ENCODE assay signal across 8 cellular contexts in the genomic region with DNA sequence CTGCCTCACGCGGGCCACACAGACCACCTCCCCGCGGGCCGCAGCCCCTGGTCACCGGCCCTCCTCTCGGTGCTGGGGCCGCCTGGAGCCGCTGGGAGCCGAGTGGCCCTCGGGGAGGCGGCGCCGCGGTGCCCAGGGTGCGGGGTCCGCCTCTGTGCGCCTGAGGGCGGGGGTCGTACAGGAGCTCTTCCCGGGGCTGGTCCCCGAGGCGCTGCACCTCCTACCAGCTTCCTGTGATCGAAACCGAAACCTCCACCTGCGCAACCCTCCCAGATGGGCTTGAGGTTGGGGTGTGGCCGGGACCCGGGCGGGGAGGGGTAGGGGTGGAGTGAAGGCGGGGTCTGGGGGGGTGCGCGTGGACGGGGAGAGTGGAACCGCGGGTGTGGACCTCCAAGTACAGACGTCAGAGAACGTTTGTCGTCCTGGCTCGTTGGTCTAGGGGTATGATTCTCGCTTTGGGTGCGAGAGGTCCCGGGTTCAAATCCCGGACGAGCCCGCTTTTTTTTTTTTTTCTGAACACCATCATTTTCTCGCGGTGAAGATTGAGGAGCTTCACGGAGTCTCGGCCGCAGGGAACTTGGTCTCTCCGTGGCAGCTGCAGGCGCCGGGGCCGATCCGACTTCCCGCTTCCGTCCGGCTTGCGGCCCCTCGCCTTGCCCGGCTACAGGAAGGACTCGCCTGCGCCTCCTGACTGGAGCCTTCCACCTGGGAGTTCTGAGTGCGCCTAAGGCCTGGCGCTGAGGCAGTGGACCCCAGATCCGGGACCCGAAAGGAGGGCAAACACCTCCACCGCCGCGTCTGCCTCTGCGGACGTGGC. TPM values are rescaled to one million over a fixed set of nuclear protein-coding genes. Genes with fewer than 3 reads are reported as not detected.
DNase-seq lines count a peak whose midpoint lies in the region; ATAC-seq and TF ChIP-seq lines count a peak whose summit lies in the region.

No MANE protein-coding gene starts in this region.

- no peaks in the 10 kb centered on the region for H3K27me3 ChIP-seq in CD4-positive, alpha-beta T cell (ENCODE audit: control insufficient read depth, insufficient read depth, low read length)
- H3K27me3 ChIP-seq in MM.1S (replicated peaks; ENCODE audit: insufficient read depth, low read length) (peaks cover 16% of the 10 kb centered on the region), aorta (ENCODE audit: control insufficient read depth in 1 of 2, insufficient read depth in 2 of 2, low read length in 1 of 2) (no peaks in the 10 kb centered on the region)

- POLR2A ChIA-PET in CD4-positive, alpha-beta T cell (lab: Charles Lee): interaction anchor here (0.6 to 4.8 kb wide), 30 partner anchors 10 to 1548 kb away, joined by 3 to 57 read pairs (median 4); a partner anchor contains a TSS

- DNase-seq in CD4-positive, alpha-beta T cell: peak; percentile 92 to 98 (median 93)
- DNase-seq in MM.1S (peak; percentile 86), amniotic stem cell (lab: John Stamatoyannopoulos, UW) (peak; percentile 89), left ventricle myocardium superior (peak; percentile 87), putamen (ENCODE audit: low spot score) (peak; percentile 44), aorta (peak; percentile 91 to 95)

- H3K36me3 ChIP-seq in MM.1S (replicated peaks; ENCODE audit: insufficient read depth, low read length): no peaks in the 10 kb centered on the region
- no peaks in the 10 kb centered on the region for H3K36me3 ChIP-seq in aorta (ENCODE audit: control insufficient read depth in 1 of 2, insufficient read depth in 2 of 2, low read length in 1 of 2)

- H4K20me1 ChIP-seq in MM.1S (ENCODE audit: insufficient read depth, low read length): no peaks in the 10 kb centered on the region

- peaks cover 27% of the 10 kb centered on the region for H3K36me3 Mint-ChIP-seq in CD4-positive, alpha-beta T cell (ENCODE audit: low read depth)
- peaks cover 4% of the 10 kb centered on the region for H3K36me3 Mint-ChIP-seq in T-helper 1 cell treated with Interleukin-12 subunit alpha and Interleukin-12 subunit beta and Interleukin-4 antibody, amounts not matched to agents 30 μg/mL and 1 μg/mL, for 36 hours (ENCODE audit: low read depth)

- H3K4me3 ChIP-seq in MM.1S (ENCODE audit: low read length) (peak overlapping the region; percentile 97), aorta (ENCODE audit: low read length in 2 of 2) (peak overlapping the region; percentile 50 to 87)

- peaks cover 19% of the 10 kb centered on the region for H3K9me3 ChIP-seq in CD4-positive, alpha-beta T cell (ENCODE audit: control insufficient read depth, low read length)
- no peaks in the 10 kb centered on the region for H3K9me3 ChIP-seq in MM.1S (replicated peaks; ENCODE audit: insufficient read depth, low read length)
- no peaks in the 10 kb centered on the region for H3K9me3 ChIP-seq in aorta (ENCODE audit: control insufficient read depth, low read length)

- H3K4me1 ChIP-seq in MM.1S (ENCODE audit: low read length): peaks cover 15% of the 10 kb centered on the region
- H3K4me1 ChIP-seq in aorta (ENCODE audit: control insufficient read depth in 1 of 2, insufficient read depth in 2 of 2, low read length in 2 of 2): no peaks in the 10 kb centered on the region

- H3K4me3 Mint-ChIP-seq in CD4-positive, alpha-beta T cell: peak overlapping the region; percentile 97
- peak overlapping the region; percentile 90 for H3K4me3 Mint-ChIP-seq in T-helper 1 cell treated with Interleukin-12 subunit alpha and Interleukin-12 subunit beta and Interleukin-4 antibody, amounts not matched to agents 30 μg/mL and 1 μg/mL, for 36 hours

- peaks cover 4% of the 10 kb centered on the region for H3K9me3 Mint-ChIP-seq in CD4-positive, alpha-beta T cell
- no peaks in the 10 kb centered on the region for H3K9me3 Mint-ChIP-seq in T-helper 1 cell treated with Interleukin-12 subunit alpha and Interleukin-12 subunit beta and Interleukin-4 antibody, amounts not matched to agents 30 μg/mL and 1 μg/mL, for 36 hours

- no peaks in the 10 kb centered on the region for H3K9me2 ChIP-seq in MM.1S (replicated peaks; ENCODE audit: insufficient read depth, low read length)

- H2AFZ ChIP-seq in MM.1S (ENCODE audit: low read length): peak overlapping the region; percentile 93

- peak overlapping the region; percentile 99 for H3K4me2 ChIP-seq in MM.1S (ENCODE audit: low read depth, low read length)

- H3K79me2 ChIP-seq in MM.1S (ENCODE audit: low read length): no peaks in the 10 kb centered on the region

- peak; percentile 89 for ATAC-seq in CD4-positive, alpha-beta T cell (ENCODE audit: poor library complexity)
- peak; percentile 51 for ATAC-seq in GM21515 (IDR thresholded peaks at IDR 0.05; ENCODE audit: unreplicated experiment)
- peak; percentile 92 for ATAC-seq in left ventricle myocardium superior
- ATAC-seq in aorta (ENCODE audit: low FRiP score): peak; percentile 93

- 1% methylated on average over 57 to 72 of the region's 72 CpGs for WGBS in aorta, 2 donors

- no peak for TF ChIP-seq CTCF in CD4-positive, alpha-beta T cell (IDR thresholded peaks at IDR 0.05)
- TF ChIP-seq CTCF in MM.1S (IDR thresholded peaks at IDR 0.05; ENCODE audit: low read length): no peak

- H3K4me1 Mint-ChIP-seq in CD4-positive, alpha-beta T cell (ENCODE audit: low read depth): peaks cover 18% of the 10 kb centered on the region
- peaks cover 26% of the 10 kb centered on the region for H3K4me1 Mint-ChIP-seq in T-helper 1 cell treated with Interleukin-12 subunit alpha and Interleukin-12 subunit beta and Interleukin-4 antibody, amounts not matched to agents 30 μg/mL and 1 μg/mL, for 36 hours (ENCODE audit: low read depth)

- intact Hi-C loops in CD4-positive, alpha-beta T cell (cut with DNase I, micrococcal nuclease): loop anchor here (1.0 to 10.0 kb wide), 4 partner anchors 8 to 286 kb away; a partner anchor contains a TSS
- intact Hi-C loops in left ventricle myocardium superior (cut with micrococcal nuclease) (no loop called here), aorta (cut with DNase I) (no loop called here)

- H3K27me3 Mint-ChIP-seq in CD4-positive, alpha-beta T cell: peaks cover 7% of the 10 kb centered on the region
- H3K27me3 Mint-ChIP-seq in T-helper 1 cell treated with Interleukin-12 subunit alpha and Interleukin-12 subunit beta and Interleukin-4 antibody, amounts not matched to agents 30 μg/mL and 1 μg/mL, for 36 hours (ENCODE audit: low read depth): peaks cover 17% of the 10 kb centered on the region

- CTCF ChIA-PET in CD4-positive, alpha-beta T cell (lab: Charles Lee): interaction anchor here (0.9 to 2.5 kb wide), 5 partner anchors 9 to 299 kb away, joined by 3 to 15 read pairs (median 3); no protein-coding TSS in a partner anchor

- H3K9ac ChIP-seq in MM.1S (ENCODE audit: low read length): peak overlapping the region; percentile 95

- H3K27ac ChIP-seq in CD4-positive, alpha-beta T cell (ENCODE audit: low read depth, low read length): peak overlapping the region; percentile 39
- peak overlapping the region; percentile 82 for H3K27ac ChIP-seq in MM.1S (ENCODE audit: low read length)
- H3K27ac ChIP-seq in aorta (ENCODE audit: low read depth in 1 of 2, low read length in 2 of 2): peak overlapping the region in 1 of 2 donors; percentile 86

- H3F3A ChIP-seq in MM.1S (ENCODE audit: insufficient read depth, low read length): peaks cover 28% of the 10 kb centered on the region

- peak overlapping the region; percentile 97 for H3K27ac Mint-ChIP-seq in CD4-positive, alpha-beta T cell
- H3K27ac Mint-ChIP-seq in T-helper 1 cell treated with Interleukin-12 subunit alpha and Interleukin-12 subunit beta and Interleukin-4 antibody, amounts not matched to agents 30 μg/mL and 1 μg/mL, for 36 hours: peak overlapping the region; percentile 91

RNA-seq across cellular contexts. Expression of a gene that starts 23.9 kb away (rescaled TPM):
- total RNA-seq in CD4-positive, alpha-beta T cell: 1 to 10 TPM; 1.6 to 2.2 TPM
- 7.1 TPM for total RNA-seq in left ventricle myocardium superior
- 1 to 10 TPM; 8.0 to 8.6 TPM for total RNA-seq in aorta
- 1 to 10 TPM; 2.3 to 5.6 TPM for polyA plus RNA-seq in aorta

RNA-seq across cellular contexts. Expression of a gene that starts 29.3 kb away (rescaled TPM):
- not detected for total RNA-seq in CD4-positive, alpha-beta T cell
- not detected for total RNA-seq in left ventricle myocardium superior
- not detected for total RNA-seq in aorta
- polyA plus RNA-seq in aorta: not detected

RNA-seq across cellular contexts. Expression of a gene that starts 46.3 kb away (rescaled TPM):
- not detected for total RNA-seq in CD4-positive, alpha-beta T cell
- total RNA-seq in left ventricle myocardium superior (8.8 TPM), aorta (10 to 100 TPM in 1 of 2 donors, 1 to 10 TPM in 1; 7.1 to 10.0 TPM)
- 10 to 100 TPM in 1 of 2 donors, 1 to 10 TPM in 1; 8.9 to 36.6 TPM for polyA plus RNA-seq in aorta

RNA-seq across cellular contexts. Expression of a gene that starts 59.6 kb away (rescaled TPM):
- total RNA-seq in CD4-positive, alpha-beta T cell: under 1 TPM; 0.36 to 0.56 TPM
- total RNA-seq in left ventricle myocardium superior (not detected), aorta (not detected)
- polyA plus RNA-seq in aorta: not detected

Comparison
In these comparisons a context has a peak if more than half of its experiments do, and no peak if none do; other contexts are left out.
1. intact Hi-C loops: an anchor here in CD4-positive, alpha-beta T cell (1.0 to 10.0 kb wide); none called in left ventricle myocardium superior and aorta.